Comparison of ENCODE assay signal across 11 cellular contexts in genomic region chr3:175005193-175005592, GRCh38.
"Had no signal": no experiment of that assay in that cellular context is flagged by ENCODE, and none has a peak within 500 bp of the region (broad histone marks: within the 10 kb centered on the region; RNA-seq: fewer than 3 reads in every experiment).

No MANE protein-coding gene starts in this region.

- H3K27ac ChIP-seq: ascending aorta, left ventricle myocardium inferior, ovary had no signal

- DNase-seq: activated CD4-positive, alpha-beta T cell treated with anti-CD3 and anti-CD28 coated beads for 1 hour; activated CD4-positive, alpha-beta T cell treated with anti-CD3 and anti-CD28 coated beads, Interleukin-2, amount 50 U/mL, for 48 hours; activated CD8-positive, alpha-beta memory T cell treated with anti-CD3 and anti-CD28 coated beads, Interleukin-2, amount 10 ng/mL, durations not matched to agents 7 days and 5 days; activated gamma-delta T cell; activated naive CD8-positive, alpha-beta T cell treated with anti-CD3 and anti-CD28 coated beads, Interleukin-2, amount 10 ng/mL, durations not matched to agents 7 days and 5 days; activated T-cell treated with anti-CD3 and anti-CD28 coated beads, Interleukin-2, amount 50 U/mL, for 4 hours; left ventricle myocardium inferior; ovary; stimulated activated CD4-positive, alpha-beta T cell treated with anti-CD3 and anti-CD28 coated beads, Interleukin-2, amount 100 ng/mL, for 48 hours; stimulated activated naive CD4-positive, alpha-beta T cell treated with Interleukin-2 at 50 U/mL for 16 hours had no signal

- H3K4me3 Mint-ChIP-seq: activated CD8-positive, alpha-beta memory T cell treated with anti-CD3 and anti-CD28 coated beads, Interleukin-2, amount 10 ng/mL, durations not matched to agents 7 days and 5 days; activated naive CD8-positive, alpha-beta T cell treated with anti-CD3 and anti-CD28 coated beads, Interleukin-2, amount 10 ng/mL, durations not matched to agents 7 days and 5 days; activated T-cell treated with anti-CD3 and anti-CD28 coated beads, Interleukin-2, amount 50 U/mL, for 4 hours had no signal

- H3K4me1 Mint-ChIP-seq: activated CD8-positive, alpha-beta memory T cell treated with anti-CD3 and anti-CD28 coated beads, Interleukin-2, amount 10 ng/mL, durations not matched to agents 7 days and 5 days; activated naive CD8-positive, alpha-beta T cell treated with anti-CD3 and anti-CD28 coated beads, Interleukin-2, amount 10 ng/mL, durations not matched to agents 7 days and 5 days had no signal

- ATAC-seq: activated CD8-positive, alpha-beta memory T cell treated with anti-CD3 and anti-CD28 coated beads, Interleukin-2, amount 10 ng/mL, durations not matched to agents 7 days and 5 days; activated T-cell treated with anti-CD3 and anti-CD28 coated beads, Interleukin-2, amount 50 U/mL, for 4 hours had no signal

- H3K9me3 Mint-ChIP-seq: activated naive CD8-positive, alpha-beta T cell treated with anti-CD3 and anti-CD28 coated beads, Interleukin-2, amount 10 ng/mL, durations not matched to agents 7 days and 5 days; activated T-cell treated with anti-CD3 and anti-CD28 coated beads, Interleukin-2, amount 50 U/mL, for 4 hours had no signal

- H3K27me3 ChIP-seq: ascending aorta, ovary had no signal

- H3K4me3 ChIP-seq: ascending aorta, left ventricle myocardium inferior, ovary had no signal

- H3K4me1 ChIP-seq: ascending aorta, left ventricle myocardium inferior had no signal

- H3K9me3 ChIP-seq: ascending aorta, left ventricle myocardium inferior, ovary had no signal

- H3K27ac Mint-ChIP-seq: activated CD8-positive, alpha-beta memory T cell treated with anti-CD3 and anti-CD28 coated beads, Interleukin-2, amount 10 ng/mL, durations not matched to agents 7 days and 5 days; activated naive CD8-positive, alpha-beta T cell treated with anti-CD3 and anti-CD28 coated beads, Interleukin-2, amount 10 ng/mL, durations not matched to agents 7 days and 5 days had no signal

- H3K36me3 ChIP-seq: ascending aorta, left ventricle myocardium inferior, ovary had no signal

- H3K36me3 Mint-ChIP-seq: activated CD8-positive, alpha-beta memory T cell treated with anti-CD3 and anti-CD28 coated beads, Interleukin-2, amount 10 ng/mL, durations not matched to agents 7 days and 5 days; activated naive CD8-positive, alpha-beta T cell treated with anti-CD3 and anti-CD28 coated beads, Interleukin-2, amount 10 ng/mL, durations not matched to agents 7 days and 5 days had no signal

- H3K27me3 Mint-ChIP-seq: activated CD8-positive, alpha-beta memory T cell treated with anti-CD3 and anti-CD28 coated beads, Interleukin-2, amount 10 ng/mL, durations not matched to agents 7 days and 5 days; activated naive CD8-positive, alpha-beta T cell treated with anti-CD3 and anti-CD28 coated beads, Interleukin-2, amount 10 ng/mL, durations not matched to agents 7 days and 5 days had no signal
